15 cellular contexts compared by ENCODE assay signal in genomic region chr2:210616074-210616473, GRCh38. TPM values are rescaled to one million over a fixed set of nuclear protein-coding genes. Genes with fewer than 3 reads are reported as not detected.
DNase-seq lines count a peak whose midpoint lies in the region; ATAC-seq and TF ChIP-seq lines count a peak whose summit lies in the region.
"Had no signal": no experiment of that assay in that cellular context is flagged by ENCODE, and none has a peak within 500 bp of the region (broad histone marks: within the 10 kb centered on the region; RNA-seq: fewer than 3 reads in every experiment).

No MANE protein-coding gene starts in this region.

- no peak overlapping the region for H3K9ac ChIP-seq in IMR-90 (ENCODE audit: low read depth, low read length)

- no peaks in the 10 kb centered on the region for H3K9me3 ChIP-seq in IMR-90 (ENCODE audit: control insufficient read depth, insufficient read depth, low read length)
- H3K9me3 ChIP-seq in right lobe of liver, result no peaks in the 10 kb centered on the region

- no peak overlapping the region for H2AK9ac ChIP-seq in IMR-90 (replicated peaks; ENCODE audit: low read depth, low read length, poor library complexity)

- no peak overlapping the region for H3K23ac ChIP-seq in IMR-90 (ENCODE audit: low read depth, low read length)

- POLR2A ChIA-PET in IMR-90 (lab: Charles Lee; ENCODE audit: unreplicated experiment), result no interaction called here

- no peaks in the 10 kb centered on the region for H3K79me1 ChIP-seq in IMR-90 (ENCODE audit: low read depth in 1 of 2, low read length in 2 of 2)

- H2BK20ac ChIP-seq in IMR-90 (ENCODE audit: low read depth, low read length), result no peak overlapping the region

- H3K36me3 ChIP-seq in IMR-90 (ENCODE audit: control insufficient read depth, insufficient read depth, low read length) (no peaks in the 10 kb centered on the region), right lobe of liver (peaks cover 0 to 81% (median 24%) of the 10 kb centered on the region in 4 donors)

- H4K5ac ChIP-seq in IMR-90 (ENCODE audit: low read depth, low read length), result no peak overlapping the region

- DNase-seq in AG08396 (ENCODE audit: low spot score), result peak; percentile 4
- peak; percentile 10 for DNase-seq in IMR-90
- peak; percentile 34 for DNase-seq in fibroblast of gingiva (ENCODE audit: low read depth)
- DNase-seq in right lobe of liver, result no peak
- no peak for DNase-seq in hepatic stellate cell (ENCODE audit: low spot score)
- DNase-seq in NCI-H2196 treated with DMSO at 0.1 percent for 48 hours (lab: John Stamatoyannopoulos, UW; ENCODE audit: unreplicated experiment), result no peak
- DNase-seq in GM13977 (ENCODE audit: low spot score), result no peak
- DNase-seq: 8988T; C1 segment of cervical spinal cord; CD4-positive, alpha-beta T cell; DMS79; EL had no signal

- H3K4me1 ChIP-seq in IMR-90 (ENCODE audit: control insufficient read depth, insufficient read depth, low read length) (no peaks in the 10 kb centered on the region), right lobe of liver (peaks cover 0 to 27% (median 3%) of the 10 kb centered on the region in 4 donors)

- H2BK120ac ChIP-seq in IMR-90 (ENCODE audit: low read depth, low read length), result no peak overlapping the region

- no peak overlapping the region for H4K8ac ChIP-seq in IMR-90 (ENCODE audit: low read depth in 2 of 2, low read length in 2 of 2)

- H4K20me1 ChIP-seq in IMR-90 (ENCODE audit: insufficient read depth, low read length), result no peaks in the 10 kb centered on the region

- in situ Hi-C loops in IMR-90 (cut with MboI; ENCODE audit: low sequenced_read_pairs), result loop anchor here (25.0 kb wide), 1 partner anchor 546 kb away; no protein-coding TSS in a partner anchor
- in situ Hi-C loops in GM13977 (cut with MboI; ENCODE audit: low pct_unique_long_range_greater_than_20kb, low sequenced_read_pairs, unreplicated experiment), result no loop called here

- no peak overlapping the region for H3K56ac ChIP-seq in IMR-90 (ENCODE audit: extremely low read depth, insufficient read depth, low read length)

- no peak overlapping the region for H3K18ac ChIP-seq in IMR-90 (ENCODE audit: low read depth, low read length)

- H3K4me3 ChIP-seq in IMR-90 (ENCODE audit: insufficient read depth, low read depth, low read length), result no peak overlapping the region
- H3K4me3 ChIP-seq in right lobe of liver, result no peak overlapping the region

- no peak overlapping the region for H2BK15ac ChIP-seq in IMR-90 (ENCODE audit: low read depth, low read length)

- no CpG with 5 or more reads among the region's 2 CpGs for WGBS in IMR-90 (ENCODE audit: extremely low coverage in 2 of 2, insufficient read length in 1 of 2), 2 experiments
- 63% methylated on average over 2 of the region's 2 CpGs for WGBS in right lobe of liver (ENCODE audit: insufficient coverage, low coverage, low lambda C conversion rate, missing lambda C conversion rate)

- no TSS peak for BruUV-seq in IMR-90 (replicated peaks; lab: Mats Ljungman, UMichigan)

- TF ChIP-seq CTCF in IMR-90 (conservative IDR thresholded peaks at IDR 0.05; ENCODE audit: low read depth, low read length) (no peak), right lobe of liver (IDR thresholded peaks at IDR 0.05) (no peak), GM13977 (IDR thresholded peaks at IDR 0.05; ENCODE audit: extremely low read depth, insufficient read depth, missing control alignments) (no peak)

- no peak overlapping the region for H2AFZ ChIP-seq in IMR-90 (replicated peaks; ENCODE audit: low read length, poor library complexity)

- no peaks in the 10 kb centered on the region for H3K9me1 ChIP-seq in IMR-90 (ENCODE audit: insufficient read depth, low read length)

- TF ChIP-seq POLR2A in IMR-90 (IDR thresholded peaks at IDR 0.05; ENCODE audit: low read depth, low read length), result no peak
- TF ChIP-seq POLR2A in right lobe of liver (IDR thresholded peaks at IDR 0.05), result peak; percentile 25

- no peak overlapping the region for H2BK5ac ChIP-seq in IMR-90 (ENCODE audit: low read depth, low read length, poor library complexity, severe bottlenecking)

- no peak for TF ChIP-seq RAD21 in IMR-90 (IDR thresholded peaks at IDR 0.05; ENCODE audit: low read length)

- H3K27me3 ChIP-seq in IMR-90 (ENCODE audit: control insufficient read depth, insufficient read depth, low read length), result no peaks in the 10 kb centered on the region
- no peaks in the 10 kb centered on the region for H3K27me3 ChIP-seq in right lobe of liver

- no peak overlapping the region for H4K91ac ChIP-seq in IMR-90 (ENCODE audit: insufficient read depth, low read depth, low read length)

- H3K4me2 ChIP-seq in IMR-90 (ENCODE audit: low read depth, low read length), result no peak overlapping the region

- no peak overlapping the region for H3K4ac ChIP-seq in IMR-90 (ENCODE audit: low read depth, low read length)

- no peak overlapping the region for H3K14ac ChIP-seq in IMR-90 (replicated peaks; ENCODE audit: low read depth, low read length)

- no peak overlapping the region for H2AK5ac ChIP-seq in IMR-90 (ENCODE audit: low read depth, low read length)

- CTCF ChIA-PET in IMR-90 (lab: Yijun Ruan, JAX), result no interaction called here

- peak; percentile 32; the same call in 1 of the 2 replicates for ATAC-seq in IMR-90 (ENCODE audit: low read depth)
- peak; percentile 19 to 56 (median 42) for ATAC-seq in right lobe of liver
- ATAC-seq in GM18867 (IDR thresholded peaks at IDR 0.05; ENCODE audit: unreplicated experiment), result no peak
- ATAC-seq: HCT116 had no signal

- intact Hi-C loops in IMR-90 (cut with micrococcal nuclease), result loop anchor here (5.0 to 10.0 kb wide), 2 partner anchors 419 to 541 kb away; no protein-coding TSS in a partner anchor
- intact Hi-C loops in right lobe of liver (cut with DNase I), result no loop called here

- H3K27ac ChIP-seq in IMR-90 (ENCODE audit: insufficient read depth, low read length), result no peak overlapping the region
- peak overlapping the region in 1 of 3 donors; percentile 30 for H3K27ac ChIP-seq in right lobe of liver
- H3K27ac ChIP-seq: HL-60 had no signal

- dilution Hi-C loops in IMR-90 (cut with HindIII; ENCODE audit: low sequenced_read_pairs, unreplicated experiment), result no loop called here

TF ChIP-seq in IMR-90, 13 proteins besides CTCF, POLR2A, EP300 and RAD21:
- TF ChIP-seq ELK1 (IDR thresholded peaks at IDR 0.05; ENCODE audit: borderline replicate concordance, low read depth, low read length) (no peak), MAFK (IDR thresholded peaks at IDR 0.05; ENCODE audit: low read depth, low read length) (no peak), CHD1 (IDR thresholded peaks at IDR 0.05; ENCODE audit: low read depth, low read length) (no peak), CEBPB (IDR thresholded peaks at IDR 0.05; ENCODE audit: low read depth, low read length) (no peak), BHLHE40 (IDR thresholded peaks at IDR 0.05; ENCODE audit: low read depth, low read length) (no peak), FOS (IDR thresholded peaks at IDR 0.05; ENCODE audit: low read depth, low read length) (no peak), RCOR1 (IDR thresholded peaks at IDR 0.05; ENCODE audit: insufficient replicate concordance, low read length) (no peak), MXI1 (IDR thresholded peaks at IDR 0.05; ENCODE audit: borderline replicate concordance, low read depth, low read length) (no peak), USF2 (IDR thresholded peaks at IDR 0.05; ENCODE audit: low read depth, low read length) (no peak)

RNA-seq across cellular contexts. Expression of gene CPS1, which starts 59.7 kb away (rescaled TPM):
- total RNA-seq in IMR-90 (2012; rRNA removed) (18.6 and 20.1 TPM in 2 replicates), right lobe of liver (1,000 to 10,000 TPM; 1,066 to 2,150 (median 1,343) TPM)
- polyA plus RNA-seq in IMR-90 (2012; rRNA removed), result 4.3 and 5.4 TPM in 2 replicates
- 1.5 and 1.7 TPM in 2 replicates for polyA plus RNA-seq in IMR-90 (2012; cell fraction: cytosol; rRNA removed)
- 1.9 and 14.6 TPM in 2 replicates for polyA plus RNA-seq in IMR-90 (2012; cell fraction: nucleus; rRNA removed; ENCODE audit: low replicate concordance)

Comparison
In these comparisons a context has a peak if more than half of its experiments do, and no peak if none do; other contexts are left out.
1. DNase-seq: peak in AG08396 (single experiment), IMR-90 (single experiment) and fibroblast of gingiva (single experiment); none in right lobe of liver (0 of 3), hepatic stellate cell (single experiment), NCI-H2196 treated with DMSO at 0.1 percent for 48 hours (single experiment) and GM13977 (single experiment).
2. RNA of gene CPS1, which starts 59.7 kb away (total RNA-seq): 1,066 to 2,150 TPM in right lobe of liver; 18.6 to 20.1 TPM in IMR-90; every median in the first group is over 10 times any median in the second.